ENCODE assay signal across 8 cellular contexts in the genomic region with DNA sequence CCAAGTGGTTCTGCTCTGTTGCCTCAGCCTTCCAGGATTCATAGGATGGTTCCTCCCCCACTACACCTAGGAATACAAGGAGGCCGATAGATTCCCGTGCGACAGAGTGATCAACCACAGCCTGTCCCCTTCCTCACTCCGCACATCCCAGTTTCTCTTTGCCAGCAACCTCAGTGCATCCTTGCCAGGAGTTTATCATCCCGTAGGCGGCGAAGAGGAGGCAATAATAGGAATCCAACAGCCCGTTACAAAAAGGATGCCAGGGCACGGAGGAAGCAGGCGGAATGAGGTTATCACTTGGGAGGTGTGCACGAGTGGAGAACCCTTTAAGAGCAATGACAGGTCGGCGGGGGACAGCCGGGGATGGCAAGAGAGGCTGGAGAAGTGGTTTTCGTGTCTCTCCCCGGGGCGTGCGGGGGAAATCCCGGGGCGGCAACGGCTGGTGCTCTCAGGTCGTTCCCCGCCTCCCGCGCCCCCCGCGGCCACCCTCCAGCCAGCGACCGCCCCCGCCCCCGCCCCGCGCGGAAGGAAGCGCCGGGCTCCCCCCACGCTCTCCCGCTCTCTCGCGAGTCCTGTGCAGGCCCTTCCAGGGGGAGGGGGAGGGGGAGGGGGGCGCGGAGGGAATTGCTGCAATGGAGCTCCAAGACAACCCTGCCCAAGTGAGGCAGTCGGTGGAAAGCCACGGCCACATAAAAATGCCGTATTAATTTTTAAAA. TPM values are rescaled to one million over a fixed set of nuclear protein-coding genes. Genes with fewer than 3 reads are reported as not detected.
A peak's percentile ranks its signal among the peaks of the same experiment; 100 is the strongest.
DNase-seq lines count a peak whose midpoint lies in the region; FAIRE-seq and TF ChIP-seq lines count a peak whose summit lies in the region.

No MANE protein-coding gene starts in this region.

- H3K4me1 ChIP-seq in Peyer's patch, result peaks cover 0 to 22% (median 0%) of the 10 kb centered on the region in 4 donors
- H3K4me1 ChIP-seq in neuronal stem cell (ENCODE audit: control insufficient read depth in 2 of 2, insufficient read depth in 1 of 2, low read depth in 1 of 2, low read length in 2 of 2), result peaks cover 0 to 6% of the 10 kb centered on the region in 2 donors
- peaks cover 52% of the 10 kb centered on the region for H3K4me1 ChIP-seq in suprapubic skin

- H3K9ac ChIP-seq in neuronal stem cell (ENCODE audit: low read depth, low read length, poor library complexity), result peak overlapping the region; percentile 79

- peaks cover 5% of the 10 kb centered on the region for H3K27me3 Mint-ChIP-seq in HFFc6 (ENCODE audit: insufficient read depth)

- H4K8ac ChIP-seq in neuronal stem cell (ENCODE audit: low read depth, low read length), result no peak overlapping the region

- H3K23ac ChIP-seq in neuronal stem cell (ENCODE audit: low read depth, low read length, poor library complexity), result no peak overlapping the region

- no peaks in the 10 kb centered on the region for H3K36me3 Mint-ChIP-seq in HFFc6 (ENCODE audit: low read depth)

- H3K36me3 ChIP-seq in Peyer's patch, result no peaks in the 10 kb centered on the region
- no peaks in the 10 kb centered on the region for H3K36me3 ChIP-seq in neuronal stem cell (replicated peaks in 1 of 2; ENCODE audit: control insufficient read depth in 2 of 2, insufficient read depth in 2 of 2, low read length in 2 of 2)
- H3K36me3 ChIP-seq in suprapubic skin, result no peaks in the 10 kb centered on the region

- TF ChIP-seq POLR2A in Peyer's patch (IDR thresholded peaks at IDR 0.05) (no peak), suprapubic skin (IDR thresholded peaks at IDR 0.05) (no peak)

- H3K9me3 ChIP-seq in Peyer's patch (no peaks in the 10 kb centered on the region), neuronal stem cell (replicated peaks in 1 of 2; ENCODE audit: control insufficient read depth in 2 of 2, insufficient read depth in 1 of 2, low read depth in 1 of 2, low read length in 2 of 2) (no peaks in the 10 kb centered on the region), suprapubic skin (no peaks in the 10 kb centered on the region)

- H2AFZ ChIP-seq in neuronal stem cell (ENCODE audit: low read length), result peak overlapping the region; percentile 100

- no peak overlapping the region for H2BK5ac ChIP-seq in neuronal stem cell (ENCODE audit: low read length)

- no peak overlapping the region for H3K4ac ChIP-seq in neuronal stem cell (ENCODE audit: low read length)

- H3K27me3 ChIP-seq in Peyer's patch (no peaks in the 10 kb centered on the region), neuronal stem cell (ENCODE audit: control insufficient read depth in 3 of 3, insufficient read depth in 3 of 3, low read depth in 1 of 3, low read length in 3 of 3) (peaks cover 0 to 19% (median 0%) of the 10 kb centered on the region in 3 experiments), suprapubic skin (no peaks in the 10 kb centered on the region)

- H3K4me1 Mint-ChIP-seq in HFFc6 (ENCODE audit: low read depth), result peaks cover 62% of the 10 kb centered on the region

- H3K9me3 Mint-ChIP-seq in HFFc6, result no peaks in the 10 kb centered on the region

- peaks cover 4% of the 10 kb centered on the region for H3K79me1 ChIP-seq in neuronal stem cell (ENCODE audit: low read depth, low read length)

- H3K27ac Mint-ChIP-seq in HFFc6, result peak overlapping the region; percentile 89

- no peak for FAIRE-seq in frontal cortex (lab: Jason Lieb, UNC)

- TF ChIP-seq CTCF in HFFc6 (IDR thresholded peaks at IDR 0.05), result 0 out of 2 replicates have a peak, but pooled peaks have one; percentile 5
- TF ChIP-seq CTCF in Peyer's patch (IDR thresholded peaks at IDR 0.05), result no peak
- TF ChIP-seq CTCF in suprapubic skin (IDR thresholded peaks at IDR 0.05), result no peak

- no peak overlapping the region for H2BK15ac ChIP-seq in neuronal stem cell (ENCODE audit: low read length)

- H3K4me3 Mint-ChIP-seq in HFFc6, result peak overlapping the region; percentile 95

- peak overlapping the region; percentile 55 for H3K4me2 ChIP-seq in neuronal stem cell (ENCODE audit: insufficient read depth, low read length, poor library complexity, severe bottlenecking)

- no peak overlapping the region for H2BK120ac ChIP-seq in neuronal stem cell (ENCODE audit: low read depth, low read length)

- no peak for TF ChIP-seq EP300 in suprapubic skin (IDR thresholded peaks at IDR 0.05)

- no CpG with 5 or more reads among the region's 45 CpGs for WGBS in neuronal stem cell (ENCODE audit: extremely low coverage in 2 of 2, insufficient read length in 2 of 2, insufficient replicate concordance in 1 of 2), 2 donors
- WGBS in suprapubic skin, result 1% methylated on average over 24 of the region's 45 CpGs

- H3K14ac ChIP-seq in neuronal stem cell (ENCODE audit: low read length), result no peak overlapping the region

- no peak overlapping the region for H2BK12ac ChIP-seq in neuronal stem cell (ENCODE audit: low read length)

- H2AK5ac ChIP-seq in neuronal stem cell (ENCODE audit: low read depth, low read length), result no peak overlapping the region

- H3K4me3 ChIP-seq in Peyer's patch, result peak overlapping the region; percentile 66 to 98 (median 94)
- H3K4me3 ChIP-seq in neuronal stem cell (ENCODE audit: low read length in 2 of 2), result peak overlapping the region; percentile 90 to 99
- H3K4me3 ChIP-seq in suprapubic skin, result peak overlapping the region; percentile 91

- H4K91ac ChIP-seq in neuronal stem cell (ENCODE audit: low read depth, low read length, poor library complexity), result no peak overlapping the region

- H3K27ac ChIP-seq in Peyer's patch (peak overlapping the region; percentile 86 to 99 (median 96)), neuronal stem cell (replicated peaks; ENCODE audit: low read length) (peak overlapping the region; percentile 50), suprapubic skin (peak overlapping the region; percentile 98)

- peak; percentile 65 for DNase-seq in COLO668 (lab: John Stamatoyannopoulos, UW; ENCODE audit: unreplicated experiment)
- DNase-seq in HFFc6, result peak; percentile 36
- DNase-seq in Peyer's patch, result peak; percentile 66 to 77 (median 69)
- peak; percentile 49 for DNase-seq in activated gamma-delta T cell treated with anti-CD3 and anti-CD28 coated beads, Interleukin-2, amount 50 U/mL, for 16 hours (ENCODE audit: low read depth)
- DNase-seq in frontal cortex (ENCODE audit: low spot score in 2 of 2), result peak; percentile 58 to 65
- peak; percentile 56 for DNase-seq in neuronal stem cell (ENCODE audit: low spot score)
- DNase-seq in suprapubic skin (ENCODE audit: low spot score in 2 of 2), result peak; percentile 83 to 88
- no peak for DNase-seq in inferior parietal cortex (ENCODE audit: extremely low spot score)

- H3K18ac ChIP-seq in neuronal stem cell (ENCODE audit: low read length), result peak overlapping the region; percentile 18

RNA-seq across cellular contexts. Expression of gene PPP3CA, which starts 1.6 kb away (rescaled TPM):
- total RNA-seq in HFFc6 (2021; fragmentation: NEBNext Ultra II Directional; extraction: Animal tissue kit (Norgen Biotek cat#: 25700)), result 10 to 100 TPM; 45.9 to 59.6 (median 55.0) TPM
- total RNA-seq in Peyer's patch (10 to 100 TPM; 19.0 to 39.6 (median 20.3) TPM), frontal cortex (196 TPM), suprapubic skin (10 to 100 TPM; 28.7 to 51.7 (median 39.0) TPM)
- 40.5 TPM for polyA plus RNA-seq in neuronal stem cell (2013, experiment 1 of 2)
- polyA plus RNA-seq in neuronal stem cell (2013, experiment 2 of 2), result 43.8 TPM
